Comparison of ENCODE assay signal across 17 cellular contexts in genomic region chr20:54726687-54727086, GRCh38.
DNase-seq lines count a peak whose midpoint lies in the region; TF ChIP-seq lines count a peak whose summit lies in the region.
"Had no signal": no experiment of that assay in that cellular context is flagged by ENCODE, and none has a peak within 500 bp of the region (broad histone marks: within the 10 kb centered on the region; RNA-seq: fewer than 3 reads in every experiment).

No MANE protein-coding gene starts in this region.

- peaks cover 12% of the 10 kb centered on the region for H3K9me3 Mint-ChIP-seq in chondrocyte (ENCODE audit: low read depth)

- H3K79me2 ChIP-seq in OCI-LY1 (ENCODE audit: insufficient read depth, low read length) = no peaks in the 10 kb centered on the region
- no peaks in the 10 kb centered on the region for H3K79me2 ChIP-seq in hepatocyte

- H2AFZ ChIP-seq in OCI-LY1 (ENCODE audit: low read length) = no peak overlapping the region
- no peak overlapping the region for H2AFZ ChIP-seq in hepatocyte

- H3K27ac ChIP-seq in OCI-LY1 (ENCODE audit: low read depth, low read length, poor library complexity, severe bottlenecking) = no peak overlapping the region
- H3K27ac ChIP-seq in hepatocyte = peak overlapping the region; percentile 28
- H3K27ac ChIP-seq in colonic mucosa = no peak overlapping the region
- H3K27ac ChIP-seq: breast epithelium, gastroesophageal sphincter, upper lobe of right lung had no signal

- peak; percentile 27; the same call in 1 of the 2 replicates for TF ChIP-seq CTCF in LNCaP clone FGC (IDR thresholded peaks at IDR 0.05; ENCODE audit: control insufficient read depth, extremely low read depth, insufficient read depth)
- peak; percentile 30; the same call in 1 of the 2 replicates for TF ChIP-seq CTCF in OCI-LY1 (IDR thresholded peaks at IDR 0.05; ENCODE audit: low read length)
- no peak for TF ChIP-seq CTCF in hepatocyte (IDR thresholded peaks at IDR 0.05; ENCODE audit: poor library complexity)
- TF ChIP-seq CTCF in colonic mucosa (IDR thresholded peaks at IDR 0.05) = no peak
- TF ChIP-seq CTCF in chondrocyte (IDR thresholded peaks at IDR 0.05) = no peak

- H3K9me3 ChIP-seq in OCI-LY1 (ENCODE audit: low read length) (no peaks in the 10 kb centered on the region), hepatocyte (ENCODE audit: low read depth) (no peaks in the 10 kb centered on the region), colonic mucosa (no peaks in the 10 kb centered on the region)
- H3K9me3 ChIP-seq: breast epithelium, gastroesophageal sphincter, upper lobe of right lung had no signal

- no peaks in the 10 kb centered on the region for H3K4me1 Mint-ChIP-seq in chondrocyte (ENCODE audit: low read depth)
- H3K4me1 Mint-ChIP-seq: activated naive CD8-positive, alpha-beta T cell treated with anti-CD3 and anti-CD28 coated beads, Interleukin-2, amount 10 ng/mL, durations not matched to agents 7 days and 5 days had no signal

- no peak overlapping the region for H3K4me3 Mint-ChIP-seq in chondrocyte (ENCODE audit: unreplicated experiment)
- H3K4me3 Mint-ChIP-seq: activated naive CD8-positive, alpha-beta T cell treated with anti-CD3 and anti-CD28 coated beads, Interleukin-2, amount 10 ng/mL, durations not matched to agents 7 days and 5 days had no signal

- H3K4me1 ChIP-seq in OCI-LY1 (ENCODE audit: insufficient read depth, low read length, severe bottlenecking) = no peaks in the 10 kb centered on the region
- no peaks in the 10 kb centered on the region for H3K4me1 ChIP-seq in hepatocyte (ENCODE audit: insufficient read depth)
- H3K4me1 ChIP-seq in colonic mucosa = no peaks in the 10 kb centered on the region
- H3K4me1 ChIP-seq: breast epithelium, gastroesophageal sphincter, upper lobe of right lung had no signal

- H3F3A ChIP-seq in OCI-LY1 (ENCODE audit: insufficient read depth, low read length) = no peaks in the 10 kb centered on the region

- H3K36me3 ChIP-seq in OCI-LY1 (ENCODE audit: insufficient read depth, low read length) (no peaks in the 10 kb centered on the region), hepatocyte (replicated peaks; ENCODE audit: insufficient read depth, low read depth) (no peaks in the 10 kb centered on the region), colonic mucosa (no peaks in the 10 kb centered on the region)
- H3K36me3 ChIP-seq: breast epithelium, gastroesophageal sphincter, upper lobe of right lung had no signal

- H4K20me1 ChIP-seq in OCI-LY1 (ENCODE audit: insufficient read depth, low read length) (no peaks in the 10 kb centered on the region), hepatocyte (ENCODE audit: insufficient read depth, poor library complexity, severe bottlenecking) (no peaks in the 10 kb centered on the region)

- H3K9me2 ChIP-seq in OCI-LY1 (ENCODE audit: low read depth, low read length) (no peaks in the 10 kb centered on the region), hepatocyte (replicated peaks; ENCODE audit: insufficient read depth) (no peaks in the 10 kb centered on the region)

- WGBS in hepatocyte (ENCODE audit: low lambda C conversion rate, missing lambda C conversion rate) = 72% methylated on average over 4 of the region's 4 CpGs

- intact Hi-C loops in colonic mucosa (cut with DNase I) = no loop called here

- H3K9ac ChIP-seq in OCI-LY1 (ENCODE audit: low read length) (no peak overlapping the region), colonic mucosa (ENCODE audit: low read depth in 2 of 2, low read length in 2 of 2) (no peak overlapping the region)

- H3K4me3 ChIP-seq in LNCaP clone FGC (ENCODE audit: low read depth, low read length) = no peak overlapping the region
- no peak overlapping the region for H3K4me3 ChIP-seq in OCI-LY1 (ENCODE audit: low read depth, low read length, poor library complexity, severe bottlenecking)
- H3K4me3 ChIP-seq in hepatocyte = no peak overlapping the region
- no peak overlapping the region for H3K4me3 ChIP-seq in colonic mucosa
- H3K4me3 ChIP-seq: breast epithelium, gastroesophageal sphincter, upper lobe of right lung had no signal

- H3K27me3 ChIP-seq in OCI-LY1 (ENCODE audit: insufficient read depth, low read length) (no peaks in the 10 kb centered on the region), hepatocyte (no peaks in the 10 kb centered on the region), colonic mucosa (no peaks in the 10 kb centered on the region)
- H3K27me3 ChIP-seq: breast epithelium, gastroesophageal sphincter, upper lobe of right lung had no signal

- DNase-seq in NCI-H446 (lab: John Stamatoyannopoulos, UW) = peak; percentile 10 to 52
- no peak for DNase-seq in NCI-H446 treated with DMSO at 0.1 percent for 48 hours (lab: John Stamatoyannopoulos, UW)
- DNase-seq in LNCaP clone FGC (ENCODE audit: low read depth) = no peak
- no peak for DNase-seq in hepatocyte (ENCODE audit: low spot score)
- no peak for DNase-seq in stimulated activated CD4-positive, alpha-beta T cell treated with anti-CD3 and anti-CD28 coated beads, Interleukin-15, amount 100 ng/mL, for 24 hours
- no peak for DNase-seq in colonic mucosa
- DNase-seq in chondrocyte (ENCODE audit: low spot score) = no peak
- DNase-seq: activated naive CD8-positive, alpha-beta T cell treated with anti-CD3 and anti-CD28 coated beads, Interleukin-2, amount 10 ng/mL, durations not matched to agents 7 days and 5 days; activated T-cell treated with anti-CD3 and anti-CD28 coated beads, Interleukin-2, amount 50 U/mL, for 48 hours; C1 segment of cervical spinal cord; dermis blood vessel endothelial cell; NCI-H1092 treated with DMSO at 0.1 percent for 48 hours; occipital lobe; upper lobe of right lung had no signal

- no peaks in the 10 kb centered on the region for H3K36me3 Mint-ChIP-seq in chondrocyte (ENCODE audit: low read depth)
- H3K36me3 Mint-ChIP-seq: activated naive CD8-positive, alpha-beta T cell treated with anti-CD3 and anti-CD28 coated beads, Interleukin-2, amount 10 ng/mL, durations not matched to agents 7 days and 5 days had no signal

- H3K4me2 ChIP-seq in OCI-LY1 (ENCODE audit: low read length) (no peak overlapping the region), hepatocyte (no peak overlapping the region)

- no peak overlapping the region for H3K27ac Mint-ChIP-seq in chondrocyte (ENCODE audit: unreplicated experiment)
- H3K27ac Mint-ChIP-seq: activated naive CD8-positive, alpha-beta T cell treated with anti-CD3 and anti-CD28 coated beads, Interleukin-2, amount 10 ng/mL, durations not matched to agents 7 days and 5 days had no signal

- peaks cover 2% of the 10 kb centered on the region for H3K27me3 Mint-ChIP-seq in chondrocyte (ENCODE audit: low read depth)
- H3K27me3 Mint-ChIP-seq: activated naive CD8-positive, alpha-beta T cell treated with anti-CD3 and anti-CD28 coated beads, Interleukin-2, amount 10 ng/mL, durations not matched to agents 7 days and 5 days had no signal

Comparison
In these comparisons a context has a peak if more than half of its experiments do, and no peak if none do; other contexts are left out.
1. DNase-seq: peak in NCI-H446 (2 of 2); none in NCI-H446 treated with DMSO at 0.1 percent for 48 hours (single experiment), LNCaP clone FGC (single experiment), hepatocyte (single experiment), stimulated activated CD4-positive, alpha-beta T cell treated with anti-CD3 and anti-CD28 coated beads, Interleukin-15, amount 100 ng/mL, for 24 hours (single experiment), colonic mucosa (single experiment) and chondrocyte (single experiment).
2. CTCF ChIP-seq: peak in LNCaP clone FGC (single experiment) and OCI-LY1 (single experiment); none in hepatocyte (single experiment), colonic mucosa (single experiment) and chondrocyte (single experiment).